ENCODE assay signal across 25 cellular contexts in the genomic region with DNA sequence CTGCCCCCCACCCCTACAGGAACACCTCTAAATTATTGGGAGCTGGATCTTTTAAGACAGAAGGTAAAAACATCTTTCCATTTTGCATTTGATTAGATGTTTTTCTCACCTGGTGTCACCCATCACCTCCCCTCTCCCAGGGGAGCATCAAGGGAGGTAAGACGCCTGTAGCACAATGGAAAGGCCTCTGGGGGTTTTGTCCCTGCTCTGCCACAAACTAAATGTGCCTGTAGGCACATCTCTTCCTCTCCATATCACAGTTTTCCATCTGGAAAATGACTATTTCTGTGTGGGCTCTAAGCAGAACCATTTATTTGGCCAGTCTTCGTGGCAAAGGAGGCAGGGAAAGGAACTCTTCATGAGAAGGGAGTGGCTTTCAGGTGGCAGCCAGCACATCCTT.
DNase-seq lines count a peak whose midpoint lies in the region; ATAC-seq and TF ChIP-seq lines count a peak whose summit lies in the region.
"Had no signal": no experiment of that assay in that cellular context is flagged by ENCODE, and none has a peak within 500 bp of the region (broad histone marks: within the 10 kb centered on the region; RNA-seq: fewer than 3 reads in every experiment).

No MANE protein-coding gene starts in this region.

- peaks cover 17% of the 10 kb centered on the region for H3K4me1 Mint-ChIP-seq in type B pancreatic cell (ENCODE audit: unreplicated experiment)
- peaks cover 3 to 13% (median 7%) of the 10 kb centered on the region in 4 donors for H3K4me1 Mint-ChIP-seq in naive thymus-derived CD8-positive, alpha-beta T cell

- peak; percentile 65 for DNase-seq in cardiac septum (ENCODE audit: low spot score)
- no peak for DNase-seq in heart left ventricle
- DNase-seq in dorsolateral prefrontal cortex: no peak
- no peak for DNase-seq in type B pancreatic cell (ENCODE audit: extremely low spot score, unreplicated experiment)
- no peak for DNase-seq in naive thymus-derived CD8-positive, alpha-beta T cell
- DNase-seq in NCI-H748 treated with DMSO at 0.1 percent for 48 hours (lab: John Stamatoyannopoulos, UW): no peak
- DNase-seq: C1 segment of cervical spinal cord; CD8-positive, alpha-beta memory T cell; DMS53; EL; GM23248; Kasumi-1; MG63; NCI-H1048; NCI-H146; NCI-H2081; NCI-H345; NCI-H524 treated with DMSO at 0.1 percent for 48 hours; PC-9 had no signal

- ATAC-seq in heart left ventricle (no peak), HG02981 (IDR thresholded peaks at IDR 0.05; ENCODE audit: unreplicated experiment) (no peak)
- no peak for ATAC-seq in naive thymus-derived CD8-positive, alpha-beta T cell
- ATAC-seq: A549, GM12878 had no signal

- peak overlapping the region; percentile 12 for H3K27ac Mint-ChIP-seq in type B pancreatic cell
- no peak overlapping the region for H3K27ac Mint-ChIP-seq in naive thymus-derived CD8-positive, alpha-beta T cell

- H3K36me3 ChIP-seq in heart left ventricle (no peaks in the 10 kb centered on the region), rectal smooth muscle tissue (ENCODE audit: control insufficient read depth, insufficient read depth, low read length) (no peaks in the 10 kb centered on the region)
- H3K36me3 ChIP-seq: HAP-1, MG63 had no signal

- no peaks in the 10 kb centered on the region for H3K9me3 ChIP-seq in heart left ventricle
- H3K9me3 ChIP-seq: A549, HAP-1, MG63 had no signal

- no peak overlapping the region for H3K4me3 ChIP-seq in heart left ventricle
- H3K4me3 ChIP-seq in dorsolateral prefrontal cortex: peak overlapping the region in 1 of 59 donors; percentile 27
- peak overlapping the region; percentile 61 for H3K4me3 ChIP-seq in rectal smooth muscle tissue (ENCODE audit: low read length)
- H3K4me3 ChIP-seq: A549, GM12878, GM23248, HAP-1, MG63, PC-9 had no signal

- peaks cover 3% of the 10 kb centered on the region for H3K27me3 Mint-ChIP-seq in type B pancreatic cell
- H3K27me3 Mint-ChIP-seq in naive thymus-derived CD8-positive, alpha-beta T cell: peaks cover 0 to 6% (median 2%) of the 10 kb centered on the region in 5 donors

- H3K27ac ChIP-seq in heart left ventricle (peak overlapping the region in 1 of 12 donors; percentile 89), dorsolateral prefrontal cortex (peak overlapping the region; percentile 60 to 100 (median 97)), rectal smooth muscle tissue (ENCODE audit: low read depth, low read length) (peak overlapping the region; percentile 99)
- H3K27ac ChIP-seq: A549, GM23248, PC-9, RWPE1 had no signal

- no peak for TF ChIP-seq POLR2A in heart left ventricle (IDR thresholded peaks at IDR 0.05)

- H3K36me3 Mint-ChIP-seq in type B pancreatic cell: no peaks in the 10 kb centered on the region
- no peaks in the 10 kb centered on the region for H3K36me3 Mint-ChIP-seq in naive thymus-derived CD8-positive, alpha-beta T cell

- intact Hi-C loops in cardiac septum (cut with DNase I): no loop called here
- intact Hi-C loops in heart left ventricle (cut with DNase I): no loop called here
- intact Hi-C loops in dorsolateral prefrontal cortex (cut with DNase I): loop anchor here in 1 of 2 donors (5.0 kb wide), 1 partner anchor 34 kb away; no protein-coding TSS in a partner anchor

- POLR2A ChIA-PET in naive thymus-derived CD8-positive, alpha-beta T cell (lab: Charles Lee): no interaction called here

- H3K4me1 ChIP-seq in heart left ventricle (peaks cover 0 to 36% (median 22%) of the 10 kb centered on the region in 12 donors), rectal smooth muscle tissue (ENCODE audit: control insufficient read depth, insufficient read depth, low read length) (peaks cover 29% of the 10 kb centered on the region)
- H3K4me1 ChIP-seq: A549, HAP-1 had no signal

- no peaks in the 10 kb centered on the region for H3K9me3 Mint-ChIP-seq in type B pancreatic cell
- H3K9me3 Mint-ChIP-seq in naive thymus-derived CD8-positive, alpha-beta T cell: no peaks in the 10 kb centered on the region
- H3K9me3 Mint-ChIP-seq: CD8-positive, alpha-beta memory T cell had no signal

- WGBS in heart left ventricle, 4 donors: 70 to 91% (median 83%) methylated on average over 2 of the region's 2 CpGs

- H3K27me3 ChIP-seq in heart left ventricle (no peaks in the 10 kb centered on the region), dorsolateral prefrontal cortex (no peaks in the 10 kb centered on the region), rectal smooth muscle tissue (ENCODE audit: control insufficient read depth, insufficient read depth, low read length) (no peaks in the 10 kb centered on the region)
- H3K27me3 ChIP-seq: MG63 had no signal

- no peak overlapping the region for H3K4me3 Mint-ChIP-seq in type B pancreatic cell
- no peak overlapping the region for H3K4me3 Mint-ChIP-seq in naive thymus-derived CD8-positive, alpha-beta T cell
- H3K4me3 Mint-ChIP-seq: CD8-positive, alpha-beta memory T cell had no signal

- TF ChIP-seq CTCF in heart left ventricle (IDR thresholded peaks at IDR 0.05) (no peak), dorsolateral prefrontal cortex (IDR thresholded peaks at IDR 0.05 in 54 of 56, conservative IDR thresholded peaks at IDR 0.05 in 2 of 56; ENCODE audit: low read depth in 1 of 56, partially characterized antibody in 56 of 56) (no peak), type B pancreatic cell (conservative IDR thresholded peaks at IDR 0.05) (no peak)

- H3K9ac ChIP-seq in rectal smooth muscle tissue (ENCODE audit: low read length): no peak overlapping the region
- H3K9ac ChIP-seq: GM23248 had no signal
